In the genomic region with DNA sequence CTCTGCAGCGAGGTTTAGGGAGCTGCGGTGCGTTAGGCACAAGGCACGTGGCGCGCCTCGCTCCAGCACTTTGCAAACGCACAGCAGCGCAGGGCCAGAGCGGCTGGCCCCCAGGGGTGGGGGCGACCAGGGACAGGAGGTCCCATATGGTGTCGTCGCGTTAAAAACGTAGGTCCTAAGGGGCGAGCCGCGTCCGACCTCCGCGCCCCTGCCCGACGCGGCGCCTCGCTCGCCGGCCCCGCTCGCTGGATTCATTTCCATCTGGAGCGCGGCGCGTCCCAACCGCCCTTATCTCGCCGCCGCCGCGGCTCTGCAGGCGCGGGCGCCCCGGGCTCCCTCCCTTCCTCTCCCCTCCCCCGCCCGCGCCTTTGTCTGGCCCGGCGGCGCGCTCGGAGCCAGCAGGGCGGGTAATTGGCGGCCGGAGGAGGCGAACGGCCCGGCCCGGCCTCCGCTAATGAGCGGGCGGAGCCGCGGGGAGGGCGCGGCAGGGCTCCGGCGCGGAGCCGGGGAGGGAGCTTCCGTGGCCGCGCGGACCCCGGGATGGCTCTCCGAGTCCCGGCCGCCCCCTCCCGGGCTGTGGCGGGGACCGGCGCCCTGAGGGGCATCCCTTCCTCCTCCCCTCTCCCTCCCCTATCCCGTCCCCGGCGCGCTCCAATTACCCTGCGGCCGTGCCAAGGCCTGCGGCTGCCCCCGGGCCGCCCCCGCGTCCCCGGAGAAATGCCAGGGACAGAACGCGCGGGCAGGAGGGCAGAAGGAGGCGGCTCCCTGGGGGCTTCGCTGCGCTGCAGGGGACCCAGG, we compare ENCODE assay signal across 1 cellular context.
A peak's percentile ranks its signal among the peaks of the same experiment; 100 is the strongest.
TF ChIP-seq lines count a peak whose summit lies in the region.

No MANE protein-coding gene starts in this region.

TF ChIP-seq in K562, 482 proteins besides CTCF, POLR2A, EP300 and RAD21 (continued from another document and continues in another):
- TF ChIP-seq, protein P1, sequence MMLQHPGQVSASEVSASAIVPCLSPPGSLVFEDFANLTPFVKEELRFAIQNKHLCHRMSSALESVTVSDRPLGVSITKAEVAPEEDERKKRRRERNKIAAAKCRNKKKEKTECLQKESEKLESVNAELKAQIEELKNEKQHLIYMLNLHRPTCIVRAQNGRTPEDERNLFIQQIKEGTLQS (IDR thresholded peaks at IDR 0.05), result no peak
- TF ChIP-seq, protein P1 (CRISPR knock-in tag; conservative IDR thresholded peaks at IDR 0.05), result no peak
- no peak for TF ChIP-seq CHCHD3 (CRISPR knock-in tag; IDR thresholded peaks at IDR 0.05)
- no peak for TF ChIP-seq GMEB1 (CRISPR knock-in tag; IDR thresholded peaks at IDR 0.05)
- no peak for TF ChIP-seq ZNF644 (tag; IDR thresholded peaks at IDR 0.05; ENCODE audit: low read depth)
- TF ChIP-seq ELF1 (tag; IDR thresholded peaks at IDR 0.05), result no peak
- TF ChIP-seq MNT (conservative IDR thresholded peaks at IDR 0.05), result peak; percentile 15 to 30; a peak in 1 of 4 replicates
- peak; percentile 81 for TF ChIP-seq PCBP1 (IDR thresholded peaks at IDR 0.05; ENCODE audit: low read depth, low read length, poor library complexity, severe bottlenecking)
- no peak for TF ChIP-seq MYNN (IDR thresholded peaks at IDR 0.05)
- TF ChIP-seq MYNN (CRISPR knock-in tag; IDR thresholded peaks at IDR 0.05), result no peak
- TF ChIP-seq ZKSCAN8 (CRISPR knock-in tag; IDR thresholded peaks at IDR 0.05), result no peak
- TF ChIP-seq, protein P2, sequence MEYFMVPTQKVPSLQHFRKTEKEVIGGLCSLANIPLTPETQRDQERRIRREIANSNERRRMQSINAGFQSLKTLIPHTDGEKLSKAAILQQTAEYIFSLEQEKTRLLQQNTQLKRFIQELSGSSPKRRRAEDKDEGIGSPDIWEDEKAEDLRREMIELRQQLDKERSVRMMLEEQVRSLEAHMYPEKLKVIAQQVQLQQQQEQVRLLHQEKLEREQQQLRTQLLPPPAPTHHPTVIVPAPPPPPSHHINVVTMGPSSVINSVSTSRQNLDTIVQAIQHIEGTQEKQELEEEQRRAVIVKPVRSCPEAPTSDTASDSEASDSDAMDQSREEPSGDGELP (CRISPR knock-in tag; IDR thresholded peaks at IDR 0.05; ENCODE audit: borderline replicate concordance), result no peak
- no peak for TF ChIP-seq TOE1 (IDR thresholded peaks at IDR 0.05; ENCODE audit: borderline replicate concordance)
- no peak for TF ChIP-seq TOE1 (CRISPR knock-in tag; IDR thresholded peaks at IDR 0.05; ENCODE audit: borderline replicate concordance, low read depth)
- no peak for TF ChIP-seq RBM22 (IDR thresholded peaks at IDR 0.05; ENCODE audit: low read depth, low read length, poor library complexity, severe bottlenecking)
- TF ChIP-seq, protein P3, sequence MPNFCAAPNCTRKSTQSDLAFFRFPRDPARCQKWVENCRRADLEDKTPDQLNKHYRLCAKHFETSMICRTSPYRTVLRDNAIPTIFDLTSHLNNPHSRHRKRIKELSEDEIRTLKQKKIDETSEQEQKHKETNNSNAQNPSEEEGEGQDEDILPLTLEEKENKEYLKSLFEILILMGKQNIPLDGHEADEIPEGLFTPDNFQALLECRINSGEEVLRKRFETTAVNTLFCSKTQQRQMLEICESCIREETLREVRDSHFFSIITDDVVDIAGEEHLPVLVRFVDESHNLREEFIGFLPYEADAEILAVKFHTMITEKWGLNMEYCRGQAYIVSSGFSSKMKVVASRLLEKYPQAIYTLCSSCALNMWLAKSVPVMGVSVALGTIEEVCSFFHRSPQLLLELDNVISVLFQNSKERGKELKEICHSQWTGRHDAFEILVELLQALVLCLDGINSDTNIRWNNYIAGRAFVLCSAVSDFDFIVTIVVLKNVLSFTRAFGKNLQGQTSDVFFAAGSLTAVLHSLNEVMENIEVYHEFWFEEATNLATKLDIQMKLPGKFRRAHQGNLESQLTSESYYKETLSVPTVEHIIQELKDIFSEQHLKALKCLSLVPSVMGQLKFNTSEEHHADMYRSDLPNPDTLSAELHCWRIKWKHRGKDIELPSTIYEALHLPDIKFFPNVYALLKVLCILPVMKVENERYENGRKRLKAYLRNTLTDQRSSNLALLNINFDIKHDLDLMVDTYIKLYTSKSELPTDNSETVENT (CRISPR knock-in tag; IDR thresholded peaks at IDR 0.05), result no peak
- TF ChIP-seq FOXJ3 (CRISPR knock-in tag; IDR thresholded peaks at IDR 0.05), result no peak
- TF ChIP-seq BHLHE40 (IDR thresholded peaks at IDR 0.05; ENCODE audit: low read length), result 0 out of 2 replicates have a peak, but pooled peaks have one; percentile 34
- TF ChIP-seq, protein P4, sequence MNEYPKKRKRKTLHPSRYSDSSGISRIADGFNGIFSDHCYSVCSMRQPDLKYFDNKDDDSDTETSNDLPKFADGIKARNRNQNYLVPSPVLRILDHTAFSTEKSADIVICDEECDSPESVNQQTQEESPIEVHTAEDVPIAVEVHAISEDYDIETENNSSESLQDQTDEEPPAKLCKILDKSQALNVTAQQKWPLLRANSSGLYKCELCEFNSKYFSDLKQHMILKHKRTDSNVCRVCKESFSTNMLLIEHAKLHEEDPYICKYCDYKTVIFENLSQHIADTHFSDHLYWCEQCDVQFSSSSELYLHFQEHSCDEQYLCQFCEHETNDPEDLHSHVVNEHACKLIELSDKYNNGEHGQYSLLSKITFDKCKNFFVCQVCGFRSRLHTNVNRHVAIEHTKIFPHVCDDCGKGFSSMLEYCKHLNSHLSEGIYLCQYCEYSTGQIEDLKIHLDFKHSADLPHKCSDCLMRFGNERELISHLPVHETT (CRISPR knock-in tag; conservative IDR thresholded peaks at IDR 0.05 in 1 of 2, IDR thresholded peaks at IDR 0.05 in 1 of 2), result peak in 1 of 2 experiments; percentile 73; a peak in 1 of 4 replicates
- TF ChIP-seq GTF3C2 (IDR thresholded peaks at IDR 0.05; ENCODE audit: borderline replicate concordance, extremely low read depth, insufficient read length), result no peak
- no peak for TF ChIP-seq HIVEP1 (CRISPR knock-in tag; IDR thresholded peaks at IDR 0.05)
- no peak for TF ChIP-seq ARNT (IDR thresholded peaks at IDR 0.05)
- no peak for TF ChIP-seq BRD9 (IDR thresholded peaks at IDR 0.05; ENCODE audit: low read depth, partially characterized antibody)
- TF ChIP-seq ZZZ3 (IDR thresholded peaks at IDR 0.05), result no peak
- TF ChIP-seq ZNF77 (CRISPR knock-in tag; IDR thresholded peaks at IDR 0.05), result no peak
- TF ChIP-seq, protein P5, sequence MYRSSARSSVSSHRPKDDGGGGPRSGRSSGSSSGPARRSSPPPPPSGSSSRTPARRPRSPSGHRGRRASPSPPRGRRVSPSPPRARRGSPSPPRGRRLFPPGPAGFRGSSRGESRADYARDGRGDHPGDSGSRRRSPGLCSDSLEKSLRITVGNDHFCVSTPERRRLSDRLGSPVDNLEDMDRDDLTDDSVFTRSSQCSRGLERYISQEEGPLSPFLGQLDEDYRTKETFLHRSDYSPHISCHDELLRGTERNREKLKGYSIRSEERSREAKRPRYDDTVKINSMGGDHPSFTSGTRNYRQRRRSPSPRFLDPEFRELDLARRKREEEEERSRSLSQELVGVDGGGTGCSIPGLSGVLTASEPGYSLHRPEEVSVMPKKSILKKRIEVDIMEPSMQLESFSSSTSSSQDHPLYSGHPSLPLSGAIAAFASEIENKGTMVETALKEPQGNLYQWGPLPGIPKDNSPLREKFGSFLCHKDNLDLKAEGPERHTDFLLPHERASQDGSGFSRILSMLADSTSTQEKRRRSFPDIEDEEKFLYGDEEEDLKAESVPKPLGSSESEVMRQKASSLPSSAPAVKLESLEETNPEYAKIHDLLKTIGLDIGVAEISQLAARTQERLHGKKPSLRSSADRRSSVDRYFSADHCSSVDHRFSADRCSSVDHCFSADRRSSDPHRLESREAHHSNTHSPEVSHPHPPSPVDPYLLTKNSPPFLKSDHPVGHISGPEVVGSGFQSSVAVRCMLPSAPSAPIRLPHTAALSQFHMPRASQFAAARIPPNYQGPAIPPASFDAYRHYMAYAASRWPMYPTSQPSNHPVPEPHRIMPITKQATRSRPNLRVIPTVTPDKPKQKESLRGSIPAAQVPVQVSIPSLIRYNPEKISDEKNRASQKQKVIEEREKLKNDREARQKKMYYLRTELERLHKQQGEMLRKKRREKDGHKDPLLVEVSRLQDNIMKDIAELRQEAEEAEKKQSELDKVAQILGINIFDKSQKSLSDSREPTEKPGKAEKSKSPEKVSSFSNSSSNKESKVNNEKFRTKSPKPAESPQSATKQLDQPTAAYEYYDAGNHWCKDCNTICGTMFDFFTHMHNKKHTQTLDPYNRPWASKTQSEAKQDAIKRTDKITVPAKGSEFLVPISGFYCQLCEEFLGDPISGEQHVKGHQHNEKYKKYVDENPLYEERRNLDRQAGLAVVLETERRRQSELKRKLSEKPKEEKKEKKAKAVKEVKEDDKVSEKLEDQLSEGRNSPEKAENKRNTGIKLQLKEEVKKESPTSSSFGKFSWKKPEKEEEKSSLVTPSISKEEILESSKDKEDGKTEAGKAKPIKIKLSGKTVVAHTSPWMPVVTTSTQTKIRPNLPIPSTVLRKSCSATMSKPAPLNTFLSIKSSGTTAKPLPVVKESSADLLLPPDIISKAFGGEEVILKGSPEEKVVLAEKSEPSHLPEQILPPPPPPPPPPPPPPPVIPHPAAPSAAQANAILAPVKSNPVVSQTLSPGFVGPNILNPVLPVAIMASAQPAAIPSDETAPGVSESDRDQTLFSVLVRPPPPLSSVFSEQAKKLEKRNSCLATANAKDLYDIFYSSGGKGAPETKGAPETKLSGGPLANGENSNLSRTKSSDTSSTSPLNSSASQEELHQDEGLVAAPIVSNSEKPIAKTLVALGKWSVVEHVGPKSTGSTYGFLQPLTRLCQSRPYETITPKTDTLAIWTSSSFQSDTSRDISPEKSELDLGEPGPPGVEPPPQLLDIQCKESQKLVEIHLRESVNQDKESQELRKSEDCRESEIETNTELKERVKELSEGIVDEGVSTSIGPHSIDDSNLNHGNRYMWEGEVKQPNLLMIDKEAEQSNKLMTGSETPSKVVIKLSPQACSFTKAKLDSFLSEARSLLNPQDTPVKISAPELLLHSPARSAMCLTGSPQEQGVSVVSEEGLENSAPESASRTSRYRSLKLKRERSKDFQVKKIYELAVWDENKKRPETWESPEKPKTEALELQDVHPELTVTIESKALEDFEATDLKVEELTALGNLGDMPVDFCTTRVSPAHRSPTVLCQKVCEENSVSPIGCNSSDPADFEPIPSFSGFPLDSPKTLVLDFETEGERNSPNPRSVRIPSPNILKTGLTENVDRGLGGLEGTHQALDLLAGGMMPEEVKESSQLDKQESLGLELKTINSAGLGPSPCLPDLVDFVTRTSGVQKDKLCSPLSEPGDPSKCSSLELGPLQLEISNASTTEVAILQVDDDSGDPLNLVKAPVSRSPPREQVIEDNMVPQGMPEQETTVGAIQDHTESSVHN (IDR thresholded peaks at IDR 0.05; ENCODE audit: borderline replicate concordance in 1 of 2, low read depth in 1 of 2), result no peak
- TF ChIP-seq, protein P6, sequence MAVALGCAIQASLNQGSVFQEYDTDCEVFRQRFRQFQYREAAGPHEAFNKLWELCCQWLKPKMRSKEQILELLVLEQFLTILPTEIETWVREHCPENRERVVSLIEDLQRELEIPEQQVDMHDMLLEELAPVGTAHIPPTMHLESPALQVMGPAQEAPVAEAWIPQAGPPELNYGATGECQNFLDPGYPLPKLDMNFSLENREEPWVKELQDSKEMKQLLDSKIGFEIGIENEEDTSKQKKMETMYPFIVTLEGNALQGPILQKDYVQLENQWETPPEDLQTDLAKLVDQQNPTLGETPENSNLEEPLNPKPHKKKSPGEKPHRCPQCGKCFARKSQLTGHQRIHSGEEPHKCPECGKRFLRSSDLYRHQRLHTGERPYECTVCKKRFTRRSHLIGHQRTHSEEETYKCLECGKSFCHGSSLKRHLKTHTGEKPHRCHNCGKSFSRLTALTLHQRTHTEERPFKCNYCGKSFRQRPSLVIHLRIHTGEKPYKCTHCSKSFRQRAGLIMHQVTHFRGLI (CRISPR knock-in tag; IDR thresholded peaks at IDR 0.05), result no peak
- TF ChIP-seq SOX6 (IDR thresholded peaks at IDR 0.05), result peak; percentile 51; the same call in 1 of the 2 replicates
- TF ChIP-seq SAP30 (IDR thresholded peaks at IDR 0.05; ENCODE audit: borderline replicate concordance, insufficient read depth, low read depth, low read length, poor library complexity, severe bottlenecking), result no peak
